ENCODE assay signal across 31 cellular contexts in genomic region chr3:146280859-146281258, GRCh38. TPM values are rescaled to one million over a fixed set of nuclear protein-coding genes. Genes with fewer than 3 reads are reported as not detected.
DNase-seq lines count a peak whose midpoint lies in the region; ATAC-seq, FAIRE-seq and TF ChIP-seq lines count a peak whose summit lies in the region.
"Had no signal": no experiment of that assay in that cellular context is flagged by ENCODE, and none has a peak within 500 bp of the region (broad histone marks: within the 10 kb centered on the region; RNA-seq: fewer than 3 reads in every experiment).

No MANE protein-coding gene starts in this region.

- peak; percentile 52 for FAIRE-seq in bronchial epithelial cell (lab: Jason Lieb, UNC)
- FAIRE-seq: GM19239, RCC 7860 had no signal

- 5% methylated on average over 4 of the region's 4 CpGs for WGBS in right lobe of liver (ENCODE audit: insufficient coverage, low coverage, low lambda C conversion rate, missing lambda C conversion rate)

- H3F3A ChIP-seq in GM23338 (replicated peaks; ENCODE audit: low read depth), result no peaks in the 10 kb centered on the region

- peaks cover 1% of the 10 kb centered on the region for H3K27me3 Mint-ChIP-seq in GM23338 (ENCODE audit: insufficient read depth, low read depth, poor library complexity)
- H3K27me3 Mint-ChIP-seq in activated CD4-positive, alpha-beta memory T cell treated with anti-CD3 and anti-CD28 coated beads for 36 hours, result no peaks in the 10 kb centered on the region
- H3K27me3 Mint-ChIP-seq: activated CD4-positive, alpha-beta T cell treated with anti-CD3 and anti-CD28 coated beads, Interleukin-2, amount 10 ng/mL, durations not matched to agents 24 days and 14 days; activated CD8-positive, alpha-beta memory T cell treated with anti-CD3 and anti-CD28 coated beads, Interleukin-2, amount 10 ng/mL, durations not matched to agents 7 days and 5 days; CD8-positive, alpha-beta memory T cell; stimulated activated naive B cell treated with anti-CD40 and anti-IgM and Interleukin-4, amounts not matched to agents 10 μg/mL and 1 μg/mL and 100 μg/mL, for 72 hours had no signal

- CTCF ChIA-PET in activated CD4-positive, alpha-beta memory T cell treated with anti-CD3 and anti-CD28 coated beads for 36 hours (lab: Charles Lee), result no interaction called here

- no peak overlapping the region for H3K4me3 Mint-ChIP-seq in GM23338
- no peak overlapping the region for H3K4me3 Mint-ChIP-seq in activated CD4-positive, alpha-beta memory T cell treated with anti-CD3 and anti-CD28 coated beads for 36 hours
- H3K4me3 Mint-ChIP-seq: activated CD4-positive, alpha-beta T cell treated with anti-CD3 and anti-CD28 coated beads, Interleukin-2, amount 10 ng/mL, durations not matched to agents 24 days and 14 days; activated CD8-positive, alpha-beta memory T cell treated with anti-CD3 and anti-CD28 coated beads, Interleukin-2, amount 10 ng/mL, durations not matched to agents 7 days and 5 days; CD8-positive, alpha-beta memory T cell; immature natural killer cell; neural crest cell; stimulated activated naive B cell treated with anti-CD40 and anti-IgM and Interleukin-4, amounts not matched to agents 10 μg/mL and 1 μg/mL and 100 μg/mL, for 72 hours had no signal

- H3K27me3 ChIP-seq in GM23338 (ENCODE audit: insufficient read depth), result no peaks in the 10 kb centered on the region
- H3K27me3 ChIP-seq in bronchial epithelial cell (ENCODE audit: control insufficient read depth, insufficient read depth, low read length), result no peaks in the 10 kb centered on the region
- H3K27me3 ChIP-seq in right lobe of liver, result no peaks in the 10 kb centered on the region
- H3K27me3 ChIP-seq: brain microvascular endothelial cell, thyroid gland had no signal

- no peaks in the 10 kb centered on the region for H3K9me3 ChIP-seq in right lobe of liver
- H3K9me3 ChIP-seq: lower lobe of right lung, thyroid gland had no signal

- no peaks in the 10 kb centered on the region for H3K9me3 Mint-ChIP-seq in GM23338
- H3K9me3 Mint-ChIP-seq in activated CD4-positive, alpha-beta memory T cell treated with anti-CD3 and anti-CD28 coated beads for 36 hours, result no peaks in the 10 kb centered on the region
- H3K9me3 Mint-ChIP-seq: activated CD4-positive, alpha-beta T cell treated with anti-CD3 and anti-CD28 coated beads, Interleukin-2, amount 10 ng/mL, durations not matched to agents 24 days and 14 days; activated naive CD4-positive, alpha-beta T cell treated with anti-CD3 and anti-CD28 coated beads, Interleukin-2, amount 50 U/mL, for 72 hours; CD8-positive, alpha-beta memory T cell; neural crest cell; stimulated activated naive B cell treated with anti-CD40 and anti-IgM and Interleukin-4, amounts not matched to agents 10 μg/mL and 1 μg/mL and 100 μg/mL, for 72 hours had no signal

- POLR2A ChIA-PET in activated CD4-positive, alpha-beta memory T cell treated with anti-CD3 and anti-CD28 coated beads for 36 hours (lab: Charles Lee), result no interaction called here

- DNase-seq in AG10803 (ENCODE audit: low read depth) (peak; percentile 92), GM23338 (ENCODE audit: low spot score) (no peak), bronchial epithelial cell (ENCODE audit: low read depth) (no peak), right lobe of liver (peak in 2 of 3 donors; percentile 56 to 63), COLO668 (lab: John Stamatoyannopoulos, UW; ENCODE audit: unreplicated experiment) (no peak)
- no peak for DNase-seq in activated CD4-positive, alpha-beta memory T cell treated with anti-CD3 and anti-CD28 coated beads for 36 hours
- DNase-seq: activated CD4-positive, alpha-beta T cell treated with anti-CD3 and anti-CD28 coated beads, Interleukin-2, amount 10 ng/mL, durations not matched to agents 24 days and 14 days; activated CD8-positive, alpha-beta memory T cell treated with anti-CD3 and anti-CD28 coated beads, Interleukin-2, amount 10 ng/mL, durations not matched to agents 7 days and 5 days; AML-193; brain microvascular endothelial cell; CD8-positive, alpha-beta memory T cell; DMS53; immature natural killer cell; lower lobe of right lung; NCI-H1417 treated with DMSO at 0.1 percent for 48 hours; NCI-H2107; NCI-H524; stimulated activated naive B cell treated with anti-CD40 and anti-IgM and Interleukin-4, amounts not matched to agents 10 μg/mL and 1 μg/mL and 100 μg/mL, for 72 hours; T-helper 2 cell; thyroid gland had no signal

- ATAC-seq in GM23338 (no peak), right lobe of liver (peak; percentile 51 to 78 (median 56)), HG03025 (IDR thresholded peaks at IDR 0.05; ENCODE audit: low FRiP score, unreplicated experiment) (no peak), HG02642 (IDR thresholded peaks at IDR 0.05; ENCODE audit: poor library complexity, unreplicated experiment) (no peak)
- ATAC-seq: activated CD8-positive, alpha-beta memory T cell treated with anti-CD3 and anti-CD28 coated beads, Interleukin-2, amount 10 ng/mL, durations not matched to agents 7 days and 5 days; activated naive CD4-positive, alpha-beta T cell treated with anti-CD3 and anti-CD28 coated beads, Interleukin-2, amount 50 U/mL, for 72 hours; stimulated activated naive B cell treated with anti-CD40 and anti-IgM and Interleukin-4, amounts not matched to agents 10 μg/mL and 1 μg/mL and 100 μg/mL, for 72 hours had no signal

- intact Hi-C loops in right lobe of liver (cut with DNase I), result no loop called here
- intact Hi-C loops in activated CD4-positive, alpha-beta memory T cell treated with anti-CD3 and anti-CD28 coated beads for 36 hours (cut with micrococcal nuclease), result no loop called here

- H3K36me3 ChIP-seq in GM23338 (ENCODE audit: insufficient read depth) (no peaks in the 10 kb centered on the region), bronchial epithelial cell (ENCODE audit: control insufficient read depth, insufficient read depth, low read length) (no peaks in the 10 kb centered on the region), right lobe of liver (no peaks in the 10 kb centered on the region)
- H3K36me3 ChIP-seq: brain microvascular endothelial cell, lower lobe of right lung, thyroid gland had no signal

- no peak overlapping the region for H3K4me2 ChIP-seq in GM23338

- no peak overlapping the region for H3K27ac ChIP-seq in GM23338 (ENCODE audit: low read depth)
- H3K27ac ChIP-seq in right lobe of liver, result no peak overlapping the region
- H3K27ac ChIP-seq: brain microvascular endothelial cell, coronary artery, HL-60, lower lobe of right lung, SK-N-MC, skin epidermis, thyroid gland, VCaP had no signal

- H3K27ac Mint-ChIP-seq in GM23338, result no peak overlapping the region
- H3K27ac Mint-ChIP-seq in activated CD4-positive, alpha-beta memory T cell treated with anti-CD3 and anti-CD28 coated beads for 36 hours, result no peak overlapping the region
- H3K27ac Mint-ChIP-seq: activated CD4-positive, alpha-beta T cell treated with anti-CD3 and anti-CD28 coated beads, Interleukin-2, amount 10 ng/mL, durations not matched to agents 24 days and 14 days; activated CD8-positive, alpha-beta memory T cell treated with anti-CD3 and anti-CD28 coated beads, Interleukin-2, amount 10 ng/mL, durations not matched to agents 7 days and 5 days; activated naive CD4-positive, alpha-beta T cell treated with anti-CD3 and anti-CD28 coated beads, Interleukin-2, amount 50 U/mL, for 72 hours; CD8-positive, alpha-beta memory T cell; immature natural killer cell; stimulated activated naive B cell treated with anti-CD40 and anti-IgM and Interleukin-4, amounts not matched to agents 10 μg/mL and 1 μg/mL and 100 μg/mL, for 72 hours had no signal

- H3K36me3 Mint-ChIP-seq in GM23338 (ENCODE audit: low read depth), result no peaks in the 10 kb centered on the region
- H3K36me3 Mint-ChIP-seq in activated CD4-positive, alpha-beta memory T cell treated with anti-CD3 and anti-CD28 coated beads for 36 hours, result no peaks in the 10 kb centered on the region
- H3K36me3 Mint-ChIP-seq: activated CD8-positive, alpha-beta memory T cell treated with anti-CD3 and anti-CD28 coated beads, Interleukin-2, amount 10 ng/mL, durations not matched to agents 7 days and 5 days; activated naive CD4-positive, alpha-beta T cell treated with anti-CD3 and anti-CD28 coated beads, Interleukin-2, amount 50 U/mL, for 72 hours; CD8-positive, alpha-beta memory T cell; immature natural killer cell; stimulated activated naive B cell treated with anti-CD40 and anti-IgM and Interleukin-4, amounts not matched to agents 10 μg/mL and 1 μg/mL and 100 μg/mL, for 72 hours had no signal

- H3K4me1 Mint-ChIP-seq in GM23338, result peaks cover 5% of the 10 kb centered on the region
- no peaks in the 10 kb centered on the region for H3K4me1 Mint-ChIP-seq in activated CD4-positive, alpha-beta memory T cell treated with anti-CD3 and anti-CD28 coated beads for 36 hours (ENCODE audit: low read depth)
- H3K4me1 Mint-ChIP-seq: activated CD4-positive, alpha-beta T cell treated with anti-CD3 and anti-CD28 coated beads, Interleukin-2, amount 10 ng/mL, durations not matched to agents 24 days and 14 days; activated CD8-positive, alpha-beta memory T cell treated with anti-CD3 and anti-CD28 coated beads, Interleukin-2, amount 10 ng/mL, durations not matched to agents 7 days and 5 days; CD8-positive, alpha-beta memory T cell; immature natural killer cell; neural crest cell; stimulated activated naive B cell treated with anti-CD40 and anti-IgM and Interleukin-4, amounts not matched to agents 10 μg/mL and 1 μg/mL and 100 μg/mL, for 72 hours had no signal

- H3K4me1 ChIP-seq in GM23338 (ENCODE audit: insufficient read depth) (peaks cover 5% of the 10 kb centered on the region; the same call in 1 of the 2 replicates), right lobe of liver (peaks cover 0 to 33% (median 5%) of the 10 kb centered on the region in 4 donors)

- no peak for TF ChIP-seq POLR2A in right lobe of liver (IDR thresholded peaks at IDR 0.05)

- no peaks in the 10 kb centered on the region for H3K9me2 ChIP-seq in GM23338 (ENCODE audit: insufficient read depth)

- TF ChIP-seq CTCF in AG10803 (conservative IDR thresholded peaks at IDR 0.05; ENCODE audit: low read length), result no peak
- no peak for TF ChIP-seq CTCF in GM23338 (conservative IDR thresholded peaks at IDR 0.05; ENCODE audit: low read depth in 2 of 2)
- no peak for TF ChIP-seq CTCF in bronchial epithelial cell (IDR thresholded peaks at IDR 0.05; ENCODE audit: insufficient read depth, low read length, severe bottlenecking)
- no peak for TF ChIP-seq CTCF in right lobe of liver (IDR thresholded peaks at IDR 0.05)

- H4K20me1 ChIP-seq in GM23338 (replicated peaks; ENCODE audit: insufficient read depth), result no peaks in the 10 kb centered on the region

- no peaks in the 10 kb centered on the region for H3K79me2 ChIP-seq in GM23338 (replicated peaks; ENCODE audit: insufficient read depth)

- peak overlapping the region; percentile 7; the same call in 1 of the 2 replicates for H2AFZ ChIP-seq in GM23338

- H3K4me3 ChIP-seq in AG10803 (ENCODE audit: low read length), result no peak overlapping the region
- no peak overlapping the region for H3K4me3 ChIP-seq in GM23338
- H3K4me3 ChIP-seq in bronchial epithelial cell (ENCODE audit: low read depth, low read length), result no peak overlapping the region
- H3K4me3 ChIP-seq in right lobe of liver, result no peak overlapping the region
- H3K4me3 ChIP-seq: coronary artery, lower lobe of right lung, SK-N-MC, skin epidermis, thyroid gland had no signal

RNA-seq across cellular contexts. Expression of gene PLSCR4, which starts 30.0 kb away (rescaled TPM):
- 5.2 TPM in 2 replicates for total RNA-seq in GM23338 (2014; rRNA removed; shearing (Covaris generic))
- polyA plus RNA-seq in GM23338 (2016; fragmentation: Nextera tagmentation; extraction: Ambion mirVana), result 1.4 and 2.9 TPM in 2 replicates
- total RNA-seq in bronchial epithelial cell (under 0.01 and 0.26 TPM in 2 replicates), right lobe of liver (10 to 100 TPM; 25.2 to 44.9 (median 42.4) TPM)
- total RNA-seq in activated CD4-positive, alpha-beta memory T cell treated with anti-CD3 and anti-CD28 coated beads for 36 hours, result not detected
- total RNA-seq: activated CD4-positive, alpha-beta T cell treated with anti-CD3 and anti-CD28 coated beads, Interleukin-2, amount 10 ng/mL, durations not matched to agents 24 days and 14 days; activated CD8-positive, alpha-beta memory T cell treated with anti-CD3 and anti-CD28 coated beads, Interleukin-2, amount 10 ng/mL, durations not matched to agents 7 days and 5 days; activated naive CD4-positive, alpha-beta T cell treated with anti-CD3 and anti-CD28 coated beads, Interleukin-2, amount 50 U/mL, for 72 hours; CD8-positive, alpha-beta memory T cell had no signal
- polyA plus RNA-seq: CD8-positive, alpha-beta memory T cell had no signal

Comparison
In these comparisons a context has a peak if more than half of its experiments do, and no peak if none do; other contexts are left out.
1. DNase-seq: peak in AG10803 (single experiment) and right lobe of liver (2 of 3); none in GM23338 (single experiment), bronchial epithelial cell (single experiment), activated CD4-positive, alpha-beta memory T cell treated with anti-CD3 and anti-CD28 coated beads for 36 hours (single experiment) and COLO668 (single experiment).
2. ATAC-seq: peak in right lobe of liver (4 of 4); none in GM23338 (single experiment), HG03025 (single experiment) and HG02642 (single experiment).